Comparison of ENCODE assay signal across 5 cellular contexts in the genomic region with DNA sequence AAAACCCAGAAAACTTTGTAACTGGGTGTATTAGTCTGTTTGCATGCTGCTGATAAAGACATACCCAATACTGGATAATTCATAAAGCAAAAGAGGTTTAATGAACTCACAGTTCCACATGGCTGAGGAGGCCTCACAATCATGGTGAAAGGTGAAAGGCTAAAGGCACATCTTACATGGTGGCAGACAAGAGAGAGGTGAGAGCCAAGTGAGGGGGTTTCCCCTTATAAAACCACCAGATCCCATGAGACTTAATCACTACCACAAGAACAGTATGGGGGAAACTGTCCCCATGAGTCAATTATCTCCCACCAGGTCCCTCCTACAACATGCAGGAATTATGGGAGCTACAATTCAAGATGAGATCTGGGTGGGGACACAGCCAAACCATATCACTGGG.
DNase-seq lines count a peak whose midpoint lies in the region; ATAC-seq, FAIRE-seq and TF ChIP-seq lines count a peak whose summit lies in the region.
"Not testable (repeated sequence)": the region's sequence is repeated elsewhere in the genome, so short reads cannot be mapped to it uniquely, and the experiment has no call there.

No MANE protein-coding gene starts in this region.

- H3K79me2 ChIP-seq in GM23338 (replicated peaks; ENCODE audit: insufficient read depth); mammary epithelial cell (ENCODE audit: insufficient read depth, low read length): not testable (repeated sequence)

- CTCF ChIA-PET in mammary epithelial cell (lab: Charles Lee; ENCODE audit: low non-redundant PET), result not testable (repeated sequence)

- not testable (repeated sequence) for H3K4me1 Mint-ChIP-seq in GM23338; activated T-helper 17 cell treated with anti-CD3 and anti-CD28 coated beads, Interleukin-2, amount 50 U/mL, for 72 hours

- DNase-seq in GM23338 (ENCODE audit: low spot score), result not testable (repeated sequence)
- peak; percentile 12 for DNase-seq in RCC 7860 (ENCODE audit: low spot score)
- peak; percentile 7 for DNase-seq in mammary epithelial cell
- DNase-seq in kidney tubule cell (ENCODE audit: low spot score), result peak; percentile 13

- not testable (repeated sequence) for H3K36me3 ChIP-seq in GM23338 (ENCODE audit: insufficient read depth); mammary epithelial cell (ENCODE audit: insufficient read depth, low read length)

- not testable (repeated sequence) for H3F3A ChIP-seq in GM23338 (replicated peaks; ENCODE audit: low read depth)

- BruUV-seq in mammary epithelial cell (replicated peaks; lab: Mats Ljungman, UMichigan), result not testable (repeated sequence)

- not testable (repeated sequence) for H3K9me2 ChIP-seq in GM23338 (ENCODE audit: insufficient read depth)

- not testable (repeated sequence) for H3K27ac Mint-ChIP-seq in GM23338; activated T-helper 17 cell treated with anti-CD3 and anti-CD28 coated beads, Interleukin-2, amount 50 U/mL, for 72 hours

- H3K4me1 ChIP-seq in GM23338 (ENCODE audit: insufficient read depth); mammary epithelial cell (ENCODE audit: insufficient read depth, low read length): not testable (repeated sequence)

- dilution Hi-C loops in mammary epithelial cell (cut with HindIII; ENCODE audit: low sequenced_read_pairs), result not testable (repeated sequence)

- H2AFZ ChIP-seq in GM23338, result peak overlapping the region; percentile 47; the same call in 1 of the 2 replicates
- H2AFZ ChIP-seq in mammary epithelial cell (ENCODE audit: low read depth, low read length), result not testable (repeated sequence)

- not testable (repeated sequence) for H3K9me3 ChIP-seq in mammary epithelial cell (replicated peaks; ENCODE audit: insufficient read depth, low read length)

- H3K27ac ChIP-seq in GM23338 (ENCODE audit: low read depth); mammary epithelial cell (ENCODE audit: insufficient read depth, low read depth, low read length): not testable (repeated sequence)

- H3K27me3 ChIP-seq in GM23338 (ENCODE audit: insufficient read depth); mammary epithelial cell (ENCODE audit: insufficient read depth, low read length): not testable (repeated sequence)

- not testable (repeated sequence) for FAIRE-seq in RCC 7860 (lab: Jason Lieb, UNC)

- H3K9me3 Mint-ChIP-seq in GM23338; activated T-helper 17 cell treated with anti-CD3 and anti-CD28 coated beads, Interleukin-2, amount 50 U/mL, for 72 hours: not testable (repeated sequence)

- H3K4me3 ChIP-seq in GM23338; mammary epithelial cell (replicated peaks in 1 of 3; ENCODE audit: insufficient read depth in 1 of 3, low read depth in 2 of 3, low read length in 3 of 3): not testable (repeated sequence)

- H4K20me1 ChIP-seq in GM23338 (replicated peaks; ENCODE audit: insufficient read depth); mammary epithelial cell (ENCODE audit: insufficient read depth, low read length): not testable (repeated sequence)

- in situ Hi-C loops in mammary epithelial cell (cut with MboI; ENCODE audit: low sequenced_read_pairs in 2 of 2), result loop anchor here in 1 of 2 donors (25.0 kb wide), 1 partner anchor 442 kb away; no protein-coding TSS in a partner anchor

- H3K4me3 Mint-ChIP-seq in GM23338; activated T-helper 17 cell treated with anti-CD3 and anti-CD28 coated beads, Interleukin-2, amount 50 U/mL, for 72 hours: not testable (repeated sequence)

- ATAC-seq in GM23338, result not testable (repeated sequence)
- ATAC-seq in activated T-helper 17 cell treated with anti-CD3 and anti-CD28 coated beads, Interleukin-2, amount 50 U/mL, for 72 hours (replicated peaks), result peak; percentile 38

- intact Hi-C loops in mammary epithelial cell (cut with micrococcal nuclease), result not testable (repeated sequence)

- H3K36me3 Mint-ChIP-seq in GM23338 (ENCODE audit: low read depth); activated T-helper 17 cell treated with anti-CD3 and anti-CD28 coated beads, Interleukin-2, amount 50 U/mL, for 72 hours (ENCODE audit: low read depth): not testable (repeated sequence)

- not testable (repeated sequence) for H3K27me3 Mint-ChIP-seq in GM23338 (ENCODE audit: insufficient read depth, low read depth, poor library complexity); activated T-helper 17 cell treated with anti-CD3 and anti-CD28 coated beads, Interleukin-2, amount 50 U/mL, for 72 hours

- not testable (repeated sequence) for TF ChIP-seq CTCF in GM23338 (conservative IDR thresholded peaks at IDR 0.05; ENCODE audit: low read depth in 2 of 2); mammary epithelial cell (conservative IDR thresholded peaks at IDR 0.05 in 1 of 2, IDR thresholded peaks at IDR 0.05 in 1 of 2; ENCODE audit: extremely low read depth in 1 of 2, insufficient read depth in 1 of 2, low read depth in 1 of 2, low read length in 2 of 2)

- not testable (repeated sequence) for H3K4me2 ChIP-seq in GM23338; mammary epithelial cell (ENCODE audit: insufficient read depth, low read depth, low read length)

- not testable (repeated sequence) for H3K9ac ChIP-seq in mammary epithelial cell (ENCODE audit: insufficient read depth, low read length)
